In the genomic region with DNA sequence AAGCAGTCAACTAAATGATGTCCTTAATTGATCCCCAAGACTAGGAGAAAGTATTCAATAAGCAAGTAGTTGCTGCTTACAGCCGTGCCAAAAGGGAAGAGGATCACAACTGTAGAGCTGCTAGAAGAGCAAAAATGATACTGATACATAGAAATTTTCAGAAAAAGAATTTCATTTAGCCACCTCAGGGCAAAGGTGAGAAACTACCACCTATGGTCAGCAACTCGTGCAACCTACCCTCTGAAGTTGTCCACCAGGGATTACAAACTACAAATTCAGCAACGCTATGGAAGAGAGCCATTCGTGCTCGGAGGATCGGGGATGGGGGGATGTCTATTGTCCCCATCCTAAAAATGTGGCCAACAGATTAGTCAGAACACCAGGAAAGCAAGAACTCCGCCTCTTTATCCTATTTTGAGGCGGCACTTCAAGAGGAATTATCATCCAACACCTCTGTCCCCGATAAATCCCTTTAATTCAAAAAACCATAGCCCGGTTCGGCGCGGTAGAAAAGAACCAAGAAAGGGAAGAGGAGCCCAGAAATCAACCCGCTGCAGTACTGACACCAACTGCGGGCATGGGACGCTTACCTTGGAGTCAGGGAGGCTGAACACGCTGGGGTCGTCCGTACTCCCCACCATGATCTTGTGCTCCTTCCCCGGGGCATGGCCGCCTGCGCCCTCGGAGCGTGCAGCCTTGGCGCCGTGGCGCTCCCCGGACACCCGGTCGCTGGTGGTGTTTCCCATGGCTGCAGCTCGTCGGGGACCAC, we compare ENCODE assay signal across 7 cellular contexts. TPM values are rescaled to one million over a fixed set of nuclear protein-coding genes. Genes with fewer than 3 reads are reported as not detected.
DNase-seq lines count a peak whose midpoint lies in the region; ATAC-seq and TF ChIP-seq lines count a peak whose summit lies in the region.

No MANE protein-coding gene starts in this region.

- peak; percentile 23 for ATAC-seq in HG03457 (IDR thresholded peaks at IDR 0.05; ENCODE audit: unreplicated experiment)
- ATAC-seq in GM21717 (IDR thresholded peaks at IDR 0.05; ENCODE audit: unreplicated experiment) = no peak

- H3K36me3 Mint-ChIP-seq in activated CD4-positive, alpha-beta memory T cell treated with anti-CD3 and anti-CD28 coated beads for 36 hours = peaks cover 16% of the 10 kb centered on the region
- no peaks in the 10 kb centered on the region for H3K36me3 Mint-ChIP-seq in glutamatergic neuron (ENCODE audit: unreplicated experiment)

- intact Hi-C loops in activated CD4-positive, alpha-beta memory T cell treated with anti-CD3 and anti-CD28 coated beads for 36 hours (cut with micrococcal nuclease) = loop anchor here (1.0 to 5.0 kb wide), 3 partner anchors 56 to 87 kb away; a partner anchor contains a TSS

- peaks cover 35% of the 10 kb centered on the region for H3K4me1 Mint-ChIP-seq in activated CD4-positive, alpha-beta memory T cell treated with anti-CD3 and anti-CD28 coated beads for 36 hours (ENCODE audit: low read depth)
- peaks cover 12% of the 10 kb centered on the region for H3K4me1 Mint-ChIP-seq in glutamatergic neuron (ENCODE audit: low read depth, unreplicated experiment)

- no peaks in the 10 kb centered on the region for H3K9me3 Mint-ChIP-seq in activated CD4-positive, alpha-beta memory T cell treated with anti-CD3 and anti-CD28 coated beads for 36 hours
- H3K9me3 Mint-ChIP-seq in glutamatergic neuron (ENCODE audit: unreplicated experiment) = peaks cover 15% of the 10 kb centered on the region

- H3K4me3 ChIP-seq in retinal pigment epithelial cell (ENCODE audit: low read length) = peak overlapping the region; percentile 96

- no peak for TF ChIP-seq CTCF in glutamatergic neuron (IDR thresholded peaks at IDR 0.05; ENCODE audit: partially characterized antibody, unreplicated experiment)
- no peak for TF ChIP-seq CTCF in retinal pigment epithelial cell (conservative IDR thresholded peaks at IDR 0.05; ENCODE audit: low read depth, low read length)

- H3K27me3 Mint-ChIP-seq in activated CD4-positive, alpha-beta memory T cell treated with anti-CD3 and anti-CD28 coated beads for 36 hours = no peaks in the 10 kb centered on the region
- peaks cover 5% of the 10 kb centered on the region for H3K27me3 Mint-ChIP-seq in glutamatergic neuron (ENCODE audit: unreplicated experiment)

- CTCF ChIA-PET in activated CD4-positive, alpha-beta memory T cell treated with anti-CD3 and anti-CD28 coated beads for 36 hours (lab: Charles Lee) = interaction anchor here (0.6 to 5.8 kb wide), 5 partner anchors 9 to 104 kb away, joined by 3 to 69 read pairs (median 3); a partner anchor contains a TSS

- peak overlapping the region; percentile 67 for H3K27ac Mint-ChIP-seq in activated CD4-positive, alpha-beta memory T cell treated with anti-CD3 and anti-CD28 coated beads for 36 hours
- H3K27ac Mint-ChIP-seq in glutamatergic neuron (ENCODE audit: unreplicated experiment) = peak overlapping the region; percentile 72

- H3K4me3 Mint-ChIP-seq in activated CD4-positive, alpha-beta memory T cell treated with anti-CD3 and anti-CD28 coated beads for 36 hours = peak overlapping the region; percentile 99
- H3K4me3 Mint-ChIP-seq in glutamatergic neuron (ENCODE audit: unreplicated experiment) = peak overlapping the region; percentile 97

- POLR2A ChIA-PET in activated CD4-positive, alpha-beta memory T cell treated with anti-CD3 and anti-CD28 coated beads for 36 hours (lab: Charles Lee) = interaction anchor here (1.0 to 3.2 kb wide), 3 partner anchors 71 to 126 kb away, joined by 3 to 33 read pairs (median 15); a partner anchor contains a TSS

- DNase-seq in ELR (ENCODE audit: low read depth) = peak; percentile 36
- peak; percentile 9 for DNase-seq in activated CD4-positive, alpha-beta memory T cell treated with anti-CD3 and anti-CD28 coated beads for 36 hours
- no peak for DNase-seq in glutamatergic neuron
- no peak for DNase-seq in retinal pigment epithelial cell (ENCODE audit: low read depth)
- no peak for DNase-seq in DMS153 (lab: John Stamatoyannopoulos, UW)

RNA-seq across cellular contexts. Expression of a gene that starts 0.7 kb away (rescaled TPM):
- 1 to 10 TPM; 7.0 to 7.4 TPM for total RNA-seq in activated CD4-positive, alpha-beta memory T cell treated with anti-CD3 and anti-CD28 coated beads for 36 hours
- 26.7 TPM for total RNA-seq in glutamatergic neuron (ENCODE audit: unreplicated experiment)

RNA-seq across cellular contexts. Expression of a gene that starts 53.6 kb away (rescaled TPM):
- total RNA-seq in activated CD4-positive, alpha-beta memory T cell treated with anti-CD3 and anti-CD28 coated beads for 36 hours = under 1 TPM; 0.27 to 0.33 TPM
- 0.25 TPM for total RNA-seq in glutamatergic neuron (ENCODE audit: unreplicated experiment)

Comparison
In these comparisons a context has a peak if more than half of its experiments do, and no peak if none do; other contexts are left out.
1. DNase-seq: peak in ELR (single experiment) and activated CD4-positive, alpha-beta memory T cell treated with anti-CD3 and anti-CD28 coated beads for 36 hours (single experiment); none in glutamatergic neuron (single experiment), retinal pigment epithelial cell (single experiment) and DMS153 (single experiment).